Comparison of ENCODE assay signal across 22 cellular contexts in the genomic region with DNA sequence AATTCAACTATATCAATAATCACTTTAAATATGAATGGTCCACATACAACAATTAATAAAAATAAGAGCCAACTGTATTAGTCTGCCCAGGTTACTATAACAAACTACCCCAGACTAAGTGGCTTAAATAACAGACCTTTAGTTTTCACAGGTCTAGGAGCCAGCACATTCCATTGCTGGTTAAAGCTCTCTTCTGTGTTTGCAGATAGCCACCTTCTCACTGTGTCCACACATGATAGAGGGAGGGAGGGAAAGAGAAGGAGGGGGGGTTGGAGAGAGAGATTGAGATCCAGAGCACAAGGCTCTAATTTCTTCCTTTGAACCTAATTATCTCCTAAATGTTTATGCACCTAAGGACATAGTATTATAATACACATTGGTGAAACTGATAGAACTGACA.
"Had no signal": no experiment of that assay in that cellular context is flagged by ENCODE, and none has a peak within 500 bp of the region (broad histone marks: within the 10 kb centered on the region; RNA-seq: fewer than 3 reads in every experiment).

No MANE protein-coding gene starts in this region.

- DNase-seq: Kasumi-1, MM.1S, NCI-H1092 treated with DMSO at 0.1 percent for 48 hours, NCI-H1436, NCI-H187, NCI-H2029, NCI-H2081 treated with DMSO at 0.1 percent for 48 hours, NCI-H2171, NCI-H226, NCI-H446, NCI-H510A, NCI-H524 treated with DMSO at 0.1 percent for 48 hours, NCI-H69, NCI-H774, PC-3, SHP77, SK-N-SH had no signal

- H3K9me3 ChIP-seq: SK-N-SH had no signal

- H3K27ac Mint-ChIP-seq: IgD-negative memory B cell had no signal

- H3K27me3 Mint-ChIP-seq: IgD-negative memory B cell had no signal

- H3K4me2 ChIP-seq: KMS-11, SK-N-SH had no signal

- H3K36me3 Mint-ChIP-seq: IgD-negative memory B cell had no signal

- H3K27ac ChIP-seq: KMS-11, RWPE1 had no signal

- FAIRE-seq: K562 had no signal

- H3K4me3 ChIP-seq: K562 had no signal

- H3K4me3 Mint-ChIP-seq: IgD-negative memory B cell had no signal

- H3K4me1 Mint-ChIP-seq: IgD-negative memory B cell had no signal

- H3K9ac ChIP-seq: KMS-11, SK-N-SH had no signal

- ATAC-seq: K562, Panc1, PC-3 had no signal
